ENCODE assay signal across 2 cellular contexts in the genomic region with DNA sequence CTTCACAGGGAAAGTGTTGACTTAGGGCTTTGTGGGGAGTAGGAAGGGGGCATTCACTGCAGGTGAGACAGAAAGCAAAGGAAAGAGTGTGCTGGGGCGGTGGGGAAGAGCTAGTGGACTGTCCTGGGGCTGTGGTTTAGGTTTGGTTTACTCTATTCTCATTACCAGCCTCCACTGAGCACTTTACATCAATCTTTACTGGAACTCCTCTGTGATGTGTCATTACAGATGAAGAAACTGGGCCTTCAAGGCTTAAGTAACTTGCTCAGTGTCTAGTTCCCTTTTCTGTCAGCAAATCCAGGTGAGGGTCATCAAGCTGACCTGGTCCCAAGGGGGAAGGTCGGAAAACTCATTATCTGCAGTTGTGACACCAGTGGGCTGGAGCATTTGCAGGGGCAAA.
TF ChIP-seq lines count a peak whose summit lies in the region.

No MANE protein-coding gene starts in this region.

TF ChIP-seq in SK-N-SH, 30 proteins besides CTCF, POLR2A, EP300 and RAD21 (continued from another document):
- TF ChIP-seq, protein P1, sequence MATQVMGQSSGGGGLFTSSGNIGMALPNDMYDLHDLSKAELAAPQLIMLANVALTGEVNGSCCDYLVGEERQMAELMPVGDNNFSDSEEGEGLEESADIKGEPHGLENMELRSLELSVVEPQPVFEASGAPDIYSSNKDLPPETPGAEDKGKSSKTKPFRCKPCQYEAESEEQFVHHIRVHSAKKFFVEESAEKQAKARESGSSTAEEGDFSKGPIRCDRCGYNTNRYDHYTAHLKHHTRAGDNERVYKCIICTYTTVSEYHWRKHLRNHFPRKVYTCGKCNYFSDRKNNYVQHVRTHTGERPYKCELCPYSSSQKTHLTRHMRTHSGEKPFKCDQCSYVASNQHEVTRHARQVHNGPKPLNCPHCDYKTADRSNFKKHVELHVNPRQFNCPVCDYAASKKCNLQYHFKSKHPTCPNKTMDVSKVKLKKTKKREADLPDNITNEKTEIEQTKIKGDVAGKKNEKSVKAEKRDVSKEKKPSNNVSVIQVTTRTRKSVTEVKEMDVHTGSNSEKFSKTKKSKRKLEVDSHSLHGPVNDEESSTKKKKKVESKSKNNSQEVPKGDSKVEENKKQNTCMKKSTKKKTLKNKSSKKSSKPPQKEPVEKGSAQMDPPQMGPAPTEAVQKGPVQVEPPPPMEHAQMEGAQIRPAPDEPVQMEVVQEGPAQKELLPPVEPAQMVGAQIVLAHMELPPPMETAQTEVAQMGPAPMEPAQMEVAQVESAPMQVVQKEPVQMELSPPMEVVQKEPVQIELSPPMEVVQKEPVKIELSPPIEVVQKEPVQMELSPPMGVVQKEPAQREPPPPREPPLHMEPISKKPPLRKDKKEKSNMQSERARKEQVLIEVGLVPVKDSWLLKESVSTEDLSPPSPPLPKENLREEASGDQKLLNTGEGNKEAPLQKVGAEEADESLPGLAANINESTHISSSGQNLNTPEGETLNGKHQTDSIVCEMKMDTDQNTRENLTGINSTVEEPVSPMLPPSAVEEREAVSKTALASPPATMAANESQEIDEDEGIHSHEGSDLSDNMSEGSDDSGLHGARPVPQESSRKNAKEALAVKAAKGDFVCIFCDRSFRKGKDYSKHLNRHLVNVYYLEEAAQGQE (IDR thresholded peaks at IDR 0.05; ENCODE audit: low read depth, low read length), result no peak
- TF ChIP-seq GABPA (IDR thresholded peaks at IDR 0.05; ENCODE audit: low read depth) (no peak), ELF1 (IDR thresholded peaks at IDR 0.05) (no peak)
- TF ChIP-seq, protein P2, sequence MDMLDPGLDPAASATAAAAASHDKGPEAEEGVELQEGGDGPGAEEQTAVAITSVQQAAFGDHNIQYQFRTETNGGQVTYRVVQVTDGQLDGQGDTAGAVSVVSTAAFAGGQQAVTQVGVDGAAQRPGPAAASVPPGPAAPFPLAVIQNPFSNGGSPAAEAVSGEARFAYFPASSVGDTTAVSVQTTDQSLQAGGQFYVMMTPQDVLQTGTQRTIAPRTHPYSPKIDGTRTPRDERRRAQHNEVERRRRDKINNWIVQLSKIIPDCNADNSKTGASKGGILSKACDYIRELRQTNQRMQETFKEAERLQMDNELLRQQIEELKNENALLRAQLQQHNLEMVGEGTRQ (IDR thresholded peaks at IDR 0.05; ENCODE audit: borderline replicate concordance, low read depth, low read length), result no peak
- TF ChIP-seq, protein P3, sequence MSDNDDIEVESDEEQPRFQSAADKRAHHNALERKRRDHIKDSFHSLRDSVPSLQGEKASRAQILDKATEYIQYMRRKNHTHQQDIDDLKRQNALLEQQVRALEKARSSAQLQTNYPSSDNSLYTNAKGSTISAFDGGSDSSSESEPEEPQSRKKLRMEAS (IDR thresholded peaks at IDR 0.05; ENCODE audit: low read depth), result no peak

TF ChIP-seq in HepG2, 621 proteins besides CTCF, POLR2A, EP300 and RAD21 (continued from another document):
- no peak for TF ChIP-seq SP1 (IDR thresholded peaks at IDR 0.05)
- TF ChIP-seq SP1 (CRISPR knock-in tag; IDR thresholded peaks at IDR 0.05), result no peak
- TF ChIP-seq, protein P4, sequence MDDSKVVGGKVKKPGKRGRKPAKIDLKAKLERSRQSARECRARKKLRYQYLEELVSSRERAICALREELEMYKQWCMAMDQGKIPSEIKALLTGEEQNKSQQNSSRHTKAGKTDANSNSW (CRISPR knock-in tag; IDR thresholded peaks at IDR 0.05; ENCODE audit: borderline replicate concordance), result no peak
- no peak for TF ChIP-seq SP2 (CRISPR knock-in tag; IDR thresholded peaks at IDR 0.05)
- TF ChIP-seq, protein P5, sequence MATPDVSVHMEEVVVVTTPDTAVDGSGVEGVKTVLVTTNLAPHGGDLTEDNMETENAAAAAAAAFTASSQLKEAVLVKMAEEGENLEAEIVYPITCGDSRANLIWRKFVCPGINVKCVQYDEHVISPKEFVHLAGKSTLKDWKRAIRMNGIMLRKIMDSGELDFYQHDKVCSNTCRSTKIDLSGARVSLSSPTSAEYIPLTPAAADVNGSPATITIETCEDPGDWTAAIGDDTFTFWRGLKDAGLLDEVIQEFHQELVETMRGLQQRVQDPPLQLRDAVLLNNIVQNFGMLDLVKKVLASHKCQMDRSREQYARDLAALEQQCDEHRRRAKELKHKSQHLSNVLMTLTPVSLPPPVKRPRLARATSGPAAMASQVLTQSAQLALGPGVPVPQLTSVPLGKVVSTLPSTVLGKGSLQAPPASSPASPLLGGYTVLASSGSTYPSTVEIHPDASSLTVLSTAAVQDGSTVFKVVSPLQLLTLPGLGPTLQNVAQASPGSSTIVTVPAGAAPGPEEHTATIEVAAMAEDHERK (CRISPR knock-in tag; IDR thresholded peaks at IDR 0.05; ENCODE audit: low read depth), result no peak
- TF ChIP-seq ZNF234 (CRISPR knock-in tag; conservative IDR thresholded peaks at IDR 0.05), result no peak
